11 cellular contexts compared by ENCODE assay signal in the genomic region with DNA sequence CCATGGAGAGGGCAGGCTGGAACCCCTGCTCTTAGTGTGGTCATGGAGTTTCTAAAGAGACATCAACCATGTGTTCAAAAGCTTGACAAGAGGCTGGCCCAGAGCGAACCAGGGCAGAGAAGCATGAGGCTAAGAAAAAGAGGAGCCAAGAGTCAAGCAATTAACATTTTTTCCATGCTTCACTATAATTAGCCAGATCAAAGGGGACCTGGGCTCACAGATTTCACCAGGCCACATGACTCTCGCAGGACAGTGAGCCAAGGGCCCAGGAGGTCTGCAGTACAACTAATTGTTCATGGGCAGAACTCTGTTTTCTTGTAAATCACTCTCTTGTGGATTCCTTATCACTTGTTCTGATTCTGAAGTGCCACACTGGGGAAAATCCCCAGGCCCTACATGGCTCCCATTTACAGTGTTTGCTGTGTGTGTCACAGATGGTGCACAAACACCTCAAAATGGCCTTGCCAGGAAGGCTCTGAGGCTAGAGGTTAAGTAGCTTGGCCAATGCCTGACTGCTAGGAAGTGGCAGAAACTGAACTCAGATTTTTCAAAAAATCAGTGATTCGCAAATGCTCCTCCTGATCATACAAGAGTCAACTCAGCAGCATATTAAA.
A peak's percentile ranks its signal among the peaks of the same experiment; 100 is the strongest.
DNase-seq lines count a peak whose midpoint lies in the region; ATAC-seq and TF ChIP-seq lines count a peak whose summit lies in the region.
"Had no signal": no experiment of that assay in that cellular context is flagged by ENCODE, and none has a peak within 500 bp of the region (broad histone marks: within the 10 kb centered on the region; RNA-seq: fewer than 3 reads in every experiment).

No MANE protein-coding gene starts in this region.

- no peak for TF ChIP-seq CTCF in IMR-90 (conservative IDR thresholded peaks at IDR 0.05; ENCODE audit: low read depth, low read length)
- TF ChIP-seq CTCF in right atrium auricular region (IDR thresholded peaks at IDR 0.05) = no peak
- no peak for TF ChIP-seq CTCF in retinal pigment epithelial cell (conservative IDR thresholded peaks at IDR 0.05; ENCODE audit: low read depth, low read length)

- dilution Hi-C loops in IMR-90 (cut with HindIII; ENCODE audit: low sequenced_read_pairs, unreplicated experiment) = no loop called here

- H2AK9ac ChIP-seq in IMR-90 (replicated peaks; ENCODE audit: low read depth, low read length, poor library complexity) = no peak overlapping the region

- in situ Hi-C loops in IMR-90 (cut with MboI; ENCODE audit: low sequenced_read_pairs) = no loop called here

- H3K9me3 ChIP-seq in IMR-90 (ENCODE audit: control insufficient read depth, insufficient read depth, low read length) (no peaks in the 10 kb centered on the region), right atrium auricular region (no peaks in the 10 kb centered on the region)
- H3K9me3 ChIP-seq: MG63 had no signal

- no peaks in the 10 kb centered on the region for H3K36me3 ChIP-seq in IMR-90 (ENCODE audit: control insufficient read depth, insufficient read depth, low read length)
- H3K36me3 ChIP-seq in right atrium auricular region = no peaks in the 10 kb centered on the region

- no peak overlapping the region for H3K4me2 ChIP-seq in IMR-90 (ENCODE audit: low read depth, low read length)

- H3K56ac ChIP-seq in IMR-90 (ENCODE audit: extremely low read depth, insufficient read depth, low read length) = no peak overlapping the region; the same call in 1 of the 2 replicates

- no peak overlapping the region for H4K8ac ChIP-seq in IMR-90 (ENCODE audit: low read depth in 2 of 2, low read length in 2 of 2)

- intact Hi-C loops in IMR-90 (cut with micrococcal nuclease) = loop anchor here (10.0 kb wide), 1 partner anchor 357 kb away; no protein-coding TSS in a partner anchor

- H3K14ac ChIP-seq in IMR-90 (replicated peaks; ENCODE audit: low read depth, low read length) = peak overlapping the region; percentile 5; the same call in 1 of the 2 replicates

- peaks cover 19 to 48% of the 10 kb centered on the region in 2 experiments for H3K79me1 ChIP-seq in IMR-90 (ENCODE audit: low read depth in 1 of 2, low read length in 2 of 2)

- H3K18ac ChIP-seq in IMR-90 (ENCODE audit: low read depth, low read length) = peak overlapping the region; percentile 40; the same call in 1 of the 2 replicates

- no peak overlapping the region for H2AK5ac ChIP-seq in IMR-90 (ENCODE audit: low read depth, low read length)

- no peak overlapping the region for H4K91ac ChIP-seq in IMR-90 (ENCODE audit: insufficient read depth, low read depth, low read length)

- DNase-seq in IMR-90 (no peak), astrocyte of the hippocampus (ENCODE audit: low read depth, low spot score) (peak; percentile 88), right atrium auricular region (ENCODE audit: low spot score) (no peak), retinal pigment epithelial cell (ENCODE audit: low read depth) (peak; percentile 68), dedifferentiated amniotic fluid mesenchymal stem cell (ENCODE audit: extremely low spot score) (no peak), HCEC 1CT (no peak), NCI-H748 (lab: John Stamatoyannopoulos, UW; ENCODE audit: unreplicated experiment) (no peak)
- DNase-seq: activated CD4-positive, CD25-positive, alpha-beta regulatory T cell; activated naive CD4-positive, alpha-beta T cell treated with anti-CD3 and anti-CD28 coated beads for 36 hours; MG63; NCI-H2227 treated with DMSO at 0.1 percent for 48 hours had no signal

- no peak overlapping the region for H2AFZ ChIP-seq in IMR-90 (replicated peaks; ENCODE audit: low read length, poor library complexity)

- peaks cover 11% of the 10 kb centered on the region for H3K4me1 ChIP-seq in IMR-90 (ENCODE audit: control insufficient read depth, insufficient read depth, low read length)
- peaks cover 0 to 61% of the 10 kb centered on the region in 2 donors for H3K4me1 ChIP-seq in right atrium auricular region

- H3K27me3 ChIP-seq in IMR-90 (ENCODE audit: control insufficient read depth, insufficient read depth, low read length) = no peaks in the 10 kb centered on the region
- no peaks in the 10 kb centered on the region for H3K27me3 ChIP-seq in right atrium auricular region
- H3K27me3 ChIP-seq: MG63 had no signal

- H2BK120ac ChIP-seq in IMR-90 (ENCODE audit: low read depth, low read length) = no peak overlapping the region

- POLR2A ChIA-PET in IMR-90 (lab: Charles Lee; ENCODE audit: unreplicated experiment) = no interaction called here

- H2BK15ac ChIP-seq in IMR-90 (ENCODE audit: low read depth, low read length) = no peak overlapping the region

- H2BK5ac ChIP-seq in IMR-90 (ENCODE audit: low read depth, low read length, poor library complexity, severe bottlenecking) = no peak overlapping the region

- H3K4ac ChIP-seq in IMR-90 (ENCODE audit: low read depth, low read length) = no peak overlapping the region; the same call in 1 of the 2 replicates

- H2BK20ac ChIP-seq in IMR-90 (ENCODE audit: low read depth, low read length) = no peak overlapping the region

- H3K4me3 ChIP-seq in IMR-90 (ENCODE audit: insufficient read depth, low read depth, low read length) (no peak overlapping the region), right atrium auricular region (no peak overlapping the region), retinal pigment epithelial cell (ENCODE audit: low read length) (no peak overlapping the region)
- H3K4me3 ChIP-seq: MG63 had no signal

- ATAC-seq in IMR-90 (ENCODE audit: low read depth) = no peak

- no peak for TF ChIP-seq RAD21 in IMR-90 (IDR thresholded peaks at IDR 0.05; ENCODE audit: low read length)

- BruUV-seq in IMR-90 (replicated peaks; lab: Mats Ljungman, UMichigan) = no TSS peak

- H4K5ac ChIP-seq in IMR-90 (ENCODE audit: low read depth, low read length) = no peak overlapping the region

- H3K23ac ChIP-seq in IMR-90 (ENCODE audit: low read depth, low read length) = 0 out of 2 replicates have a peak overlapping the region, but pooled peaks have one; percentile 41

- H3K9ac ChIP-seq in IMR-90 (ENCODE audit: low read depth, low read length) = no peak overlapping the region

- H4K20me1 ChIP-seq in IMR-90 (ENCODE audit: insufficient read depth, low read length) = no peaks in the 10 kb centered on the region

- no peak for TF ChIP-seq POLR2A in IMR-90 (IDR thresholded peaks at IDR 0.05; ENCODE audit: low read depth, low read length)

- peaks cover 16% of the 10 kb centered on the region for H3K9me1 ChIP-seq in IMR-90 (ENCODE audit: insufficient read depth, low read length)

- WGBS in IMR-90 (ENCODE audit: extremely low coverage in 2 of 2, insufficient read length in 1 of 2), 2 experiments = 100% methylated on average over 2 of the region's 3 CpGs; no CpG with 5 or more reads in 1 of the 2 experiments

- CTCF ChIA-PET in IMR-90 (lab: Yijun Ruan, JAX) = no interaction called here

- H3K27ac ChIP-seq in IMR-90 (ENCODE audit: insufficient read depth, low read length) (no peak overlapping the region), right atrium auricular region (peak overlapping the region; percentile 67 to 83)

TF ChIP-seq in IMR-90, 13 proteins besides CTCF, POLR2A, EP300 and RAD21:
- TF ChIP-seq, protein P1, sequence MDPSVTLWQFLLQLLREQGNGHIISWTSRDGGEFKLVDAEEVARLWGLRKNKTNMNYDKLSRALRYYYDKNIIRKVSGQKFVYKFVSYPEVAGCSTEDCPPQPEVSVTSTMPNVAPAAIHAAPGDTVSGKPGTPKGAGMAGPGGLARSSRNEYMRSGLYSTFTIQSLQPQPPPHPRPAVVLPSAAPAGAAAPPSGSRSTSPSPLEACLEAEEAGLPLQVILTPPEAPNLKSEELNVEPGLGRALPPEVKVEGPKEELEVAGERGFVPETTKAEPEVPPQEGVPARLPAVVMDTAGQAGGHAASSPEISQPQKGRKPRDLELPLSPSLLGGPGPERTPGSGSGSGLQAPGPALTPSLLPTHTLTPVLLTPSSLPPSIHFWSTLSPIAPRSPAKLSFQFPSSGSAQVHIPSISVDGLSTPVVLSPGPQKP (IDR thresholded peaks at IDR 0.05; ENCODE audit: borderline replicate concordance, low read depth, low read length) = no peak
- TF ChIP-seq MXI1 (IDR thresholded peaks at IDR 0.05; ENCODE audit: borderline replicate concordance, low read depth, low read length) (no peak), CHD1 (IDR thresholded peaks at IDR 0.05; ENCODE audit: low read depth, low read length) (no peak), RFX5 (IDR thresholded peaks at IDR 0.05; ENCODE audit: low read depth, low read length) (no peak), SMC3 (IDR thresholded peaks at IDR 0.05; ENCODE audit: low read depth, low read length) (no peak), FOS (IDR thresholded peaks at IDR 0.05; ENCODE audit: low read depth, low read length) (no peak), NFE2L2 (IDR thresholded peaks at IDR 0.05; ENCODE audit: low read depth, low read length) (no peak), BHLHE40 (IDR thresholded peaks at IDR 0.05; ENCODE audit: low read depth, low read length) (no peak), RCOR1 (IDR thresholded peaks at IDR 0.05; ENCODE audit: insufficient replicate concordance, low read length) (no peak), CEBPB (IDR thresholded peaks at IDR 0.05; ENCODE audit: low read depth, low read length) (no peak), MAZ (IDR thresholded peaks at IDR 0.05; ENCODE audit: borderline replicate concordance, low read depth, low read length) (no peak), MAFK (IDR thresholded peaks at IDR 0.05; ENCODE audit: low read depth, low read length) (no peak)
- TF ChIP-seq, protein P2, sequence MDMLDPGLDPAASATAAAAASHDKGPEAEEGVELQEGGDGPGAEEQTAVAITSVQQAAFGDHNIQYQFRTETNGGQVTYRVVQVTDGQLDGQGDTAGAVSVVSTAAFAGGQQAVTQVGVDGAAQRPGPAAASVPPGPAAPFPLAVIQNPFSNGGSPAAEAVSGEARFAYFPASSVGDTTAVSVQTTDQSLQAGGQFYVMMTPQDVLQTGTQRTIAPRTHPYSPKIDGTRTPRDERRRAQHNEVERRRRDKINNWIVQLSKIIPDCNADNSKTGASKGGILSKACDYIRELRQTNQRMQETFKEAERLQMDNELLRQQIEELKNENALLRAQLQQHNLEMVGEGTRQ (IDR thresholded peaks at IDR 0.05; ENCODE audit: low read depth, low read length) = no peak

Comparison
In these comparisons a context has a peak if more than half of its experiments do, and no peak if none do; other contexts are left out.
1. DNase-seq: peak in astrocyte of the hippocampus (single experiment) and retinal pigment epithelial cell (single experiment); none in IMR-90 (single experiment), right atrium auricular region (single experiment), dedifferentiated amniotic fluid mesenchymal stem cell (single experiment), HCEC 1CT (single experiment) and NCI-H748 (single experiment).